In the genomic region with DNA sequence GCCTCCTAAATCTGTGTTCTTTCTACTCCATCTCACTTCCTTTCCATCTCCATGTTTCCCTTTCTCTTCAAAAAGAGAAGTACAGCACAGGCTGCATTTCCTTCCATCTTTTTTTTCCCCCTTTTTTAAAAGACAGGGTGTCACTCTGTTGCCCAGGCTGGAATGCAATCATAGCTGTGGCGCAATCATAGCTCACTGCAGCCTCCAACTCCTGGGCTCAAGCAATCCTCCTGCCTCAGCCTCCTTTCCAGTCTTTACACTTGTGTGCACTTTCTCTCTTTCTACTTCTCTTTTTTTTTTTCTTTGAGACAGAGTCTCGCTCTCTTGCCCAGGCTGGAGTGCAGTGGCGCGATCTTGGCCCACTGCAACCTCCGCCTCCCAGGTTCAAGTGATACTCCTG, we compare ENCODE assay signal across 5 cellular contexts.
DNase-seq lines count a peak whose midpoint lies in the region; ATAC-seq, FAIRE-seq and TF ChIP-seq lines count a peak whose summit lies in the region.
"Not testable (repeated sequence)": the region's sequence is repeated elsewhere in the genome, so short reads cannot be mapped to it uniquely, and the experiment has no call there.

No MANE protein-coding gene starts in this region.

- BruUV-seq in K562 (replicated peaks; lab: Mats Ljungman, UMichigan); HepG2 (replicated peaks; lab: Mats Ljungman, UMichigan): not testable (repeated sequence)

- not testable (repeated sequence) for H3K27me3 Mint-ChIP-seq in activated naive CD4-positive, alpha-beta T cell treated with anti-CD3 and anti-CD28 coated beads, Interleukin-2, amount 50 U/mL, for 24 hours

- ATAC-seq in K562, HepG2: not testable (repeated sequence)

- 98% methylated on average over 4 of the region's 5 CpGs for WGBS in K562 (ENCODE audit: insufficient coverage, low coverage, missing lambda C conversion rate)
- 97% methylated on average over 5 of the region's 5 CpGs for WGBS in HepG2 (ENCODE audit: low lambda C conversion rate)

- H3K4me1 ChIP-seq in HEK293 (ENCODE audit: control insufficient read depth, insufficient read depth, low read length); K562 (replicated peaks in 1 of 2; ENCODE audit: control insufficient read depth in 2 of 2, insufficient read depth in 2 of 2, low read length in 2 of 2); HepG2 (ENCODE audit: insufficient read depth, low read length): not testable (repeated sequence)

- not testable (repeated sequence) for TF ChIP-seq CTCF in HEK293 (tag by site-specific recombination; IDR thresholded peaks at IDR 0.05); K562 (IDR thresholded peaks at IDR 0.05 in 2 of 3, conservative IDR thresholded peaks at IDR 0.05 in 1 of 3; ENCODE audit: insufficient read depth in 2 of 3, low read depth in 1 of 3, low read length in 3 of 3); HepG2 (CRISPR knock-in tag; IDR thresholded peaks at IDR 0.05)

- H3K4me3 Mint-ChIP-seq in activated naive CD4-positive, alpha-beta T cell treated with anti-CD3 and anti-CD28 coated beads, Interleukin-2, amount 50 U/mL, for 24 hours: not testable (repeated sequence)

- H3K9me1 ChIP-seq in K562 (ENCODE audit: control insufficient read depth, insufficient read depth, low read length): not testable (repeated sequence)

- not testable (repeated sequence) for H3K4me1 Mint-ChIP-seq in activated naive CD4-positive, alpha-beta T cell treated with anti-CD3 and anti-CD28 coated beads, Interleukin-2, amount 50 U/mL, for 24 hours

- not testable (repeated sequence) for TF ChIP-seq POLR2A in K562 (conservative IDR thresholded peaks at IDR 0.05); HepG2 (IDR thresholded peaks at IDR 0.05; ENCODE audit: insufficient read depth in 1 of 2, low read depth in 2 of 2, low read length in 2 of 2)

- peaks cover 11% of the 10 kb centered on the region for H3K36me3 Mint-ChIP-seq in activated naive CD4-positive, alpha-beta T cell treated with anti-CD3 and anti-CD28 coated beads, Interleukin-2, amount 50 U/mL, for 24 hours

- H3K27me3 ChIP-seq in K562 (ENCODE audit: control insufficient read depth in 2 of 2, insufficient read depth in 2 of 2, low read length in 2 of 2); HepG2 (ENCODE audit: control insufficient read depth in 1 of 2, insufficient read depth in 2 of 2, low read length in 2 of 2): not testable (repeated sequence)

- H3K4me2 ChIP-seq in K562 (ENCODE audit: insufficient read depth, low read length); HepG2 (ENCODE audit: low read depth, low read length): not testable (repeated sequence)

- H3K36me3 ChIP-seq in HEK293 (ENCODE audit: control insufficient read depth in 2 of 2, insufficient read depth in 1 of 2, low read length in 2 of 2) (peaks cover 21 to 71% of the 10 kb centered on the region in 2 experiments), K562 (ENCODE audit: control insufficient read depth, insufficient read depth, low read length) (peaks cover 63% of the 10 kb centered on the region), HepG2 (replicated peaks in 1 of 2; ENCODE audit: control insufficient read depth in 1 of 2, insufficient read depth in 2 of 2, low read length in 2 of 2) (peaks cover 5 to 12% of the 10 kb centered on the region in 2 experiments; a peak in 4 of 5 replicates)

- not testable (repeated sequence) for H3K9me3 Mint-ChIP-seq in activated naive CD4-positive, alpha-beta T cell treated with anti-CD3 and anti-CD28 coated beads, Interleukin-2, amount 50 U/mL, for 24 hours

- not testable (repeated sequence) for H3K9me3 ChIP-seq in HEK293 (ENCODE audit: control insufficient read depth, insufficient read depth, low read depth, low read length); K562 (replicated peaks; ENCODE audit: control insufficient read depth, insufficient read depth, low read depth, low read length); HepG2 (ENCODE audit: low read length)

- intact Hi-C loops in K562 (cut with micrococcal nuclease): not testable (repeated sequence)
- intact Hi-C loops in HepG2 (cut with micrococcal nuclease; ENCODE audit: unreplicated experiment): loop anchor here (10.0 kb wide), 1 partner anchor 930 kb away; no protein-coding TSS in a partner anchor

- not testable (repeated sequence) for DNase-seq in K562 (ENCODE audit: extremely low read depth in 1 of 4, low spot score in 3 of 4); HepG2 (ENCODE audit: low spot score)

- H3K27ac ChIP-seq in HEK293 (ENCODE audit: extremely low read depth, low read depth, low read length); K562 (ENCODE audit: extremely low read depth, low read depth, low read length); HepG2 (ENCODE audit: extremely low read length, insufficient read depth, low read length): not testable (repeated sequence)

- POLR2A ChIA-PET in HEK293 (lab: Yijun Ruan, JAX); HepG2 (lab: Yijun Ruan, JAX): not testable (repeated sequence)
- POLR2A ChIA-PET in K562 (lab: Yijun Ruan, JAX): interaction anchor here (1.2 to 1.5 kb wide), 2 partner anchors 14 to 53 kb away, joined by 3 to 4 read pairs; no protein-coding TSS in a partner anchor

- not testable (repeated sequence) for FAIRE-seq in K562 (lab: Jason Lieb, UNC); HepG2 (lab: Jason Lieb, UNC)

- not testable (repeated sequence) for TF ChIP-seq EP300 in Ishikawa (IDR thresholded peaks at IDR 0.05; ENCODE audit: borderline replicate concordance); K562 (IDR thresholded peaks at IDR 0.05; ENCODE audit: low read length); HepG2 (IDR thresholded peaks at IDR 0.05; ENCODE audit: low read depth in 2 of 2, low read length in 2 of 2); HepG2 (CRISPR knock-in tag; IDR thresholded peaks at IDR 0.05; ENCODE audit: borderline replicate concordance)

- not testable (repeated sequence) for TF ChIP-seq RAD21 in Ishikawa (IDR thresholded peaks at IDR 0.05; ENCODE audit: low read depth); K562 (CRISPR knock-in tag; conservative IDR thresholded peaks at IDR 0.05 in 1 of 2, IDR thresholded peaks at IDR 0.05 in 1 of 2); HepG2 (CRISPR knock-in tag; IDR thresholded peaks at IDR 0.05)

- H2AFZ ChIP-seq in K562 (ENCODE audit: low read depth, low read length); HepG2 (ENCODE audit: low read length): not testable (repeated sequence)

- CTCF ChIA-PET in HEK293 (lab: Yijun Ruan, JAX): interaction anchor here (0.7 kb wide), 1 partner anchor 12 kb away, joined by 3 read pairs; no protein-coding TSS in a partner anchor
- CTCF ChIA-PET in K562 (lab: Yijun Ruan, JAX; ENCODE audit: low intra/inter-chr PET ratio); HepG2 (lab: Yijun Ruan, JAX; ENCODE audit: low intra/inter-chr PET ratio, low total read pairs): not testable (repeated sequence)

- in situ Hi-C loops in K562 (cut with MboI): loop anchor here (25.0 kb wide), 1 partner anchor 287 kb away; a partner anchor contains a TSS
- in situ Hi-C loops in HepG2 (cut with HindIII; ENCODE audit: extremely low pct_ligation_motif_present, low pct_unique_long_range_greater_than_20kb): not testable (repeated sequence)

- peak overlapping the region; percentile 9 for H3K27ac Mint-ChIP-seq in activated naive CD4-positive, alpha-beta T cell treated with anti-CD3 and anti-CD28 coated beads, Interleukin-2, amount 50 U/mL, for 24 hours

- H4K20me1 ChIP-seq in K562 (replicated peaks; ENCODE audit: control insufficient read depth, insufficient read depth, low read length); HepG2 (ENCODE audit: insufficient read depth, low read length): not testable (repeated sequence)

- H3K9ac ChIP-seq in K562 (ENCODE audit: insufficient read depth in 1 of 2, low read depth in 2 of 2, low read length in 2 of 2); HepG2 (ENCODE audit: insufficient read depth, low read depth, low read length): not testable (repeated sequence)

- H3K79me2 ChIP-seq in K562 (ENCODE audit: control insufficient read depth, insufficient read depth, low read length); HepG2 (ENCODE audit: insufficient read depth, low read length): not testable (repeated sequence)

- not testable (repeated sequence) for H3K4me3 ChIP-seq in HEK293 (ENCODE audit: low read depth, low read length); K562; HepG2 (replicated peaks in 1 of 3; ENCODE audit: insufficient read depth in 1 of 3, low read depth in 2 of 3, low read length in 3 of 3)

TF ChIP-seq in HEK293, 187 proteins besides CTCF, POLR2A, EP300 and RAD21:
- TF ChIP-seq PRDM1 (tag by site-specific recombination; IDR thresholded peaks at IDR 0.05): 0 out of 2 replicates have a peak, but pooled peaks have one; percentile 22
TF ChIP-seq in HEK293: peak in this region for 1; not testable (repeated sequence) for 186.

TF ChIP-seq in Ishikawa, 13 proteins besides CTCF, POLR2A, EP300 and RAD21:
- 0 out of 2 replicates have a peak, but pooled peaks have one; percentile 8 for TF ChIP-seq CEBPB (IDR thresholded peaks at IDR 0.05)

TF ChIP-seq in K562, 482 proteins besides CTCF, POLR2A, EP300 and RAD21:
- peak; percentile 54 for TF ChIP-seq CEBPB (tag; IDR thresholded peaks at IDR 0.05)
- 0 out of 2 replicates have a peak, but pooled peaks have one; percentile 21 for TF ChIP-seq CEBPG (CRISPR knock-in tag; IDR thresholded peaks at IDR 0.05)
- peak in 1 of 2 experiments; percentile 9; a peak in 1 of 4 replicates for TF ChIP-seq CEBPG (tag; conservative IDR thresholded peaks at IDR 0.05 in 1 of 2, IDR thresholded peaks at IDR 0.05 in 1 of 2)
